Comparison of ENCODE assay signal across 18 cellular contexts in genomic region chr2:54845094-54845493, GRCh38.
DNase-seq lines count a peak whose midpoint lies in the region; ATAC-seq, FAIRE-seq and TF ChIP-seq lines count a peak whose summit lies in the region.
"Had no signal": no experiment of that assay in that cellular context is flagged by ENCODE, and none has a peak within 500 bp of the region (broad histone marks: within the 10 kb centered on the region; RNA-seq: fewer than 3 reads in every experiment).

No MANE protein-coding gene starts in this region.

- SMC1A ChIA-PET in GM12878 (lab: Charles Lee; ENCODE audit: uncharacterized antibody, unreplicated experiment): interaction anchor here (0.9 to 1.4 kb wide), 2 partner anchors 12 to 18 kb away, joined by 3 to 4 read pairs; no protein-coding TSS in a partner anchor

- H3K9ac ChIP-seq in GM12878 (ENCODE audit: control insufficient read depth, insufficient read depth, low read length): no peak overlapping the region

- H4K20me1 ChIP-seq in DOHH2 (ENCODE audit: control insufficient read depth, insufficient read depth, low read depth, low read length): no peaks in the 10 kb centered on the region
- no peaks in the 10 kb centered on the region for H4K20me1 ChIP-seq in GM12878 (ENCODE audit: control insufficient read depth, insufficient read depth)

- BruUV-seq in GM12878 (replicated peaks; lab: Mats Ljungman, UMichigan): no TSS peak

- H3F3A ChIP-seq in DOHH2 (ENCODE audit: control insufficient read depth, insufficient read depth): no peaks in the 10 kb centered on the region

- in situ Hi-C loops in GM12878 (cut with MboI): no loop called here

- H3K4me2 ChIP-seq in DOHH2 (ENCODE audit: low read length) (peak overlapping the region; percentile 38), GM12878 (ENCODE audit: control insufficient read depth, insufficient read depth) (peak overlapping the region; percentile 14; the same call in 1 of the 2 replicates)

- no peaks in the 10 kb centered on the region for H3K9me3 ChIP-seq in DOHH2 (ENCODE audit: control insufficient read depth, insufficient read depth, low read length)
- H3K9me3 ChIP-seq in GM12878 (replicated peaks; ENCODE audit: control insufficient read depth, insufficient read depth, low read length): no peaks in the 10 kb centered on the region
- no peaks in the 10 kb centered on the region for H3K9me3 ChIP-seq in uterus
- H3K9me3 ChIP-seq: SJCRH30 had no signal

- H3K36me3 ChIP-seq in DOHH2 (ENCODE audit: control insufficient read depth, low read length) (peaks cover 23% of the 10 kb centered on the region), GM12878 (ENCODE audit: control insufficient read depth in 2 of 2, insufficient read depth in 2 of 2, low read length in 1 of 2) (no peaks in the 10 kb centered on the region), uterus (no peaks in the 10 kb centered on the region)
- H3K36me3 ChIP-seq: SJCRH30 had no signal

- RAD21 ChIA-PET in GM12878 (lab: Charles Lee; ENCODE audit: unreplicated experiment): interaction anchor here (0.8 to 1.4 kb wide), 4 partner anchors 129 to 329 kb away, joined by 3 to 4 read pairs (median 4); no protein-coding TSS in a partner anchor

- no peak for TF ChIP-seq EP300 in GM12878 (IDR thresholded peaks at IDR 0.05; ENCODE audit: borderline replicate concordance in 1 of 2, control insufficient read depth in 1 of 2, low read depth in 2 of 2, low read length in 2 of 2)

- TF ChIP-seq POLR2A in GM12878 (IDR thresholded peaks at IDR 0.05; ENCODE audit: low read depth, low read length) (no peak), uterus (IDR thresholded peaks at IDR 0.05) (no peak)

- H3K4me3 ChIP-seq in DOHH2 (ENCODE audit: low read length) (peak overlapping the region; percentile 35; the same call in 1 of the 2 replicates), GM12878 (no peak overlapping the region), uterus (no peak overlapping the region)
- H3K4me3 ChIP-seq: SJCRH30 had no signal

- ATAC-seq in GM19372 (IDR thresholded peaks at IDR 0.05; ENCODE audit: low read depth, unreplicated experiment) (peak; percentile 41), GM12878 (peak; percentile 63), GM21390 (IDR thresholded peaks at IDR 0.05; ENCODE audit: unreplicated experiment) (no peak), GM21723 (IDR thresholded peaks at IDR 0.05; ENCODE audit: unreplicated experiment) (no peak)

- H3K79me2 ChIP-seq in DOHH2 (ENCODE audit: control insufficient read depth, low read length): no peaks in the 10 kb centered on the region
- no peaks in the 10 kb centered on the region for H3K79me2 ChIP-seq in GM12878 (ENCODE audit: control insufficient read depth, insufficient read depth, low read length)

- H3K27me3 ChIP-seq in DOHH2 (ENCODE audit: control insufficient read depth, low read length) (no peaks in the 10 kb centered on the region), GM12878 (replicated peaks in 1 of 2; ENCODE audit: control insufficient read depth in 2 of 2, insufficient read depth in 2 of 2, low read length in 1 of 2) (no peaks in the 10 kb centered on the region), uterus (no peaks in the 10 kb centered on the region)
- H3K27me3 ChIP-seq: SJCRH30 had no signal

- no peak for TF ChIP-seq CTCF in DOHH2 (IDR thresholded peaks at IDR 0.05; ENCODE audit: low read depth, low read length, poor library complexity, severe bottlenecking)
- TF ChIP-seq CTCF in GM12878 (IDR thresholded peaks at IDR 0.05 in 2 of 3, conservative IDR thresholded peaks at IDR 0.05 in 1 of 3; ENCODE audit: control insufficient read depth in 2 of 3, extremely low read depth in 1 of 3, insufficient read depth in 1 of 3, low read depth in 3 of 3, low read length in 3 of 3): no peak
- no peak for TF ChIP-seq CTCF in uterus (IDR thresholded peaks at IDR 0.05)

- FAIRE-seq in GM12878 (lab: Jason Lieb, UNC): no peak

- CTCF ChIA-PET in GM12878 (lab: Yijun Ruan, JAX): interaction anchor here (0.6 to 1.2 kb wide), 4 partner anchors 32 to 330 kb away, joined by 3 to 4 read pairs (median 3); no protein-coding TSS in a partner anchor

- no peak for TF ChIP-seq RAD21 in GM12878 (IDR thresholded peaks at IDR 0.05; ENCODE audit: insufficient read depth, low read depth, low read length)

- H3K4me1 ChIP-seq in DOHH2 (ENCODE audit: control insufficient read depth, low read length) (peaks cover 21% of the 10 kb centered on the region), GM12878 (ENCODE audit: control insufficient read depth, insufficient read depth, low read length) (peaks cover 10% of the 10 kb centered on the region), uterus (no peaks in the 10 kb centered on the region)
- H3K4me1 ChIP-seq: SJCRH30 had no signal

- peak; percentile 17 for DNase-seq in NAMALWA (ENCODE audit: low spot score)
- DNase-seq in GM12878 (ENCODE audit: low read depth, low spot score): no peak
- no peak for DNase-seq in activated CD4-positive, alpha-beta T cell treated with anti-CD3 and anti-CD28 coated beads for 1 hour
- no peak for DNase-seq in uterus
- DNase-seq: C1 segment of cervical spinal cord, DMS153, GOT3, KG1, NCI-H1930, NCI-H2171 treated with DMSO at 0.1 percent for 48 hours, NCI-H510A treated with DMSO at 0.1 percent for 48 hours, SJCRH30, T1000 had no signal

- 30% methylated on average over 5 of the region's 5 CpGs for WGBS in GM12878 (ENCODE audit: insufficient coverage, insufficient replicate concordance, low lambda C conversion rate, missing lambda C conversion rate)

- H2AFZ ChIP-seq in GM12878 (ENCODE audit: control insufficient read depth, low read depth, low read length): no peak overlapping the region

- no peaks in the 10 kb centered on the region for H3K9me2 ChIP-seq in DOHH2 (replicated peaks; ENCODE audit: control insufficient read depth, low read length)

- H3K27ac ChIP-seq in DOHH2 (ENCODE audit: low read depth, low read length) (peak overlapping the region; percentile 41), GM12878 (ENCODE audit: control insufficient read depth, insufficient read depth) (no peak overlapping the region), uterus (no peak overlapping the region)
- H3K27ac ChIP-seq: RWPE1, SJCRH30 had no signal

- intact Hi-C loops in GM12878 (cut with micrococcal nuclease; ENCODE audit: unreplicated experiment) (no loop called here), uterus (cut with DNase I; ENCODE audit: low total_unique reads) (no loop called here)

- POLR2A ChIA-PET in GM12878 (lab: Charles Lee): no interaction called here

TF ChIP-seq in GM12878, 131 proteins besides CTCF, POLR2A, EP300 and RAD21:
- no peak for TF ChIP-seq ATF3 (IDR thresholded peaks at IDR 0.05; ENCODE audit: borderline replicate concordance, extremely low read depth, low read depth, low read length)
- peak; percentile 88 for TF ChIP-seq SPI1 (IDR thresholded peaks at IDR 0.05; ENCODE audit: borderline replicate concordance, insufficient read depth, low read depth, low read length)
- TF ChIP-seq MTA2 (IDR thresholded peaks at IDR 0.05; ENCODE audit: low read depth): peak; percentile 50; the same call in 1 of the 2 replicates
- TF ChIP-seq, protein P1, sequence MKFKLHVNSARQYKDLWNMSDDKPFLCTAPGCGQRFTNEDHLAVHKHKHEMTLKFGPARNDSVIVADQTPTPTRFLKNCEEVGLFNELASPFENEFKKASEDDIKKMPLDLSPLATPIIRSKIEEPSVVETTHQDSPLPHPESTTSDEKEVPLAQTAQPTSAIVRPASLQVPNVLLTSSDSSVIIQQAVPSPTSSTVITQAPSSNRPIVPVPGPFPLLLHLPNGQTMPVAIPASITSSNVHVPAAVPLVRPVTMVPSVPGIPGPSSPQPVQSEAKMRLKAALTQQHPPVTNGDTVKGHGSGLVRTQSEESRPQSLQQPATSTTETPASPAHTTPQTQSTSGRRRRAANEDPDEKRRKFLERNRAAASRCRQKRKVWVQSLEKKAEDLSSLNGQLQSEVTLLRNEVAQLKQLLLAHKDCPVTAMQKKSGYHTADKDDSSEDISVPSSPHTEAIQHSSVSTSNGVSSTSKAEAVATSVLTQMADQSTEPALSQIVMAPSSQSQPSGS (IDR thresholded peaks at IDR 0.05; ENCODE audit: low read length): 0 out of 2 replicates have a peak, but pooled peaks have one; percentile 40
- peak; percentile 69; the same call in 1 of the 2 replicates for TF ChIP-seq FOXM1 (IDR thresholded peaks at IDR 0.05; ENCODE audit: low read depth, low read length)

Comparison
In these comparisons a context has a peak if more than half of its experiments do, and no peak if none do; other contexts are left out.
1. ATAC-seq: peak in GM19372 (single experiment) and GM12878 (single experiment); none in GM21390 (single experiment) and GM21723 (single experiment).